In the genomic region with DNA sequence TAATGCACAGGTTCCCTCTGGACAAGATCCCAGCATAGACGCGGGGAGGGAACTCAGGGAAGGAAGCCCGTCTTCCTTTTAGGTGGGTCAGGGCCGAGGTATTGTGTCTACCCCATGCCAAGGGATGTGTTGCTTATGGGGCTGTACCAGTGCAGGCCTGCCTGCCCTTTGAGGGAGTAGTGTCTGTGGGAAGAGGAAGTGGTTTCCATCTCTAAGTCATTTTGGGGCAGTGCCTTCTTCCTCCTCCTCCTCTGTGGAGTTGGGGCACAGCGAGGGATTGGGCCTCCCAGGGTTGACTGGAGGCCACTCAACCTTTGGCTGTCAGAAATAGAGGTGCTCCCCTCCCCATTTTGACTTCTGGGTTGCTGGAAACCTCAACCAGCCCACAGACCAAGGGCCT, we compare ENCODE assay signal across 14 cellular contexts. TPM values are rescaled to one million over a fixed set of nuclear protein-coding genes. Genes with fewer than 3 reads are reported as not detected.
DNase-seq lines count a peak whose midpoint lies in the region; ATAC-seq and TF ChIP-seq lines count a peak whose summit lies in the region.
"Had no signal": no experiment of that assay in that cellular context is flagged by ENCODE, and none has a peak within 500 bp of the region (broad histone marks: within the 10 kb centered on the region; RNA-seq: fewer than 3 reads in every experiment).

No MANE protein-coding gene starts in this region.

- no peak for ATAC-seq in naive thymus-derived CD4-positive, alpha-beta T cell
- no peak for ATAC-seq in GM18519 (IDR thresholded peaks at IDR 0.05; ENCODE audit: low FRiP score, unreplicated experiment)
- ATAC-seq in HG03378 (IDR thresholded peaks at IDR 0.05; ENCODE audit: unreplicated experiment) = no peak
- no peak for ATAC-seq in GM18909 (IDR thresholded peaks at IDR 0.05; ENCODE audit: poor library complexity, unreplicated experiment)
- ATAC-seq: Panc1, sciatic nerve had no signal

- peaks cover 13% of the 10 kb centered on the region; the same call in 1 of the 2 replicates for H4K20me1 ChIP-seq in BLaER1

- peak in 1 of 2 experiments; percentile 84 for DNase-seq in HL-60 (ENCODE audit: low read depth in 1 of 2, low spot score in 1 of 2)
- DNase-seq in activated CD4-positive, alpha-beta memory T cell treated with anti-CD3 and anti-CD28 coated beads, Interleukin-2, amount 10 ng/mL, durations not matched to agents 7 days and 5 days = peak; percentile 27
- no peak for DNase-seq in naive thymus-derived CD4-positive, alpha-beta T cell
- no peak for DNase-seq in islet precursor cell
- DNase-seq: activated CD4-positive, CD25-positive, alpha-beta regulatory T cell; adrenal gland; NCI-H2171 had no signal

- peak overlapping the region; percentile 76 for H3K27ac Mint-ChIP-seq in activated CD4-positive, alpha-beta memory T cell treated with anti-CD3 and anti-CD28 coated beads, Interleukin-2, amount 10 ng/mL, durations not matched to agents 7 days and 5 days
- peak overlapping the region; percentile 60 to 94 (median 83) for H3K27ac Mint-ChIP-seq in naive thymus-derived CD4-positive, alpha-beta T cell

- intact Hi-C loops in naive thymus-derived CD4-positive, alpha-beta T cell (cut with micrococcal nuclease) = no loop called here

- H3K27me3 Mint-ChIP-seq in activated CD4-positive, alpha-beta memory T cell treated with anti-CD3 and anti-CD28 coated beads, Interleukin-2, amount 10 ng/mL, durations not matched to agents 7 days and 5 days = no peaks in the 10 kb centered on the region
- H3K27me3 Mint-ChIP-seq in naive thymus-derived CD4-positive, alpha-beta T cell = no peaks in the 10 kb centered on the region

- no peak for TF ChIP-seq CTCF in HL-60 (IDR thresholded peaks at IDR 0.05; ENCODE audit: insufficient read depth, low read length)

- peaks cover 77% of the 10 kb centered on the region for H3K4me1 ChIP-seq in BLaER1
- H3K4me1 ChIP-seq in naive thymus-derived CD4-positive, alpha-beta T cell (ENCODE audit: control insufficient read depth in 2 of 2, insufficient read depth in 2 of 2, low read length in 2 of 2) = peaks cover 36 to 38% of the 10 kb centered on the region in 2 donors
- H3K4me1 ChIP-seq: HAP-1 had no signal

- peak overlapping the region; percentile 97 for H3K4me2 ChIP-seq in BLaER1

- H3K27ac ChIP-seq in BLaER1 (peak overlapping the region; percentile 87), HL-60 (replicated peaks) (peak overlapping the region; percentile 69)
- peak overlapping the region; percentile 46 for H3K27ac ChIP-seq in naive thymus-derived CD4-positive, alpha-beta T cell (ENCODE audit: low read depth, low read length)

- peak overlapping the region; percentile 67; the same call in 1 of the 2 replicates for H3K9ac ChIP-seq in BLaER1

- H3K4me1 Mint-ChIP-seq in activated CD4-positive, alpha-beta memory T cell treated with anti-CD3 and anti-CD28 coated beads, Interleukin-2, amount 10 ng/mL, durations not matched to agents 7 days and 5 days = peaks cover 81% of the 10 kb centered on the region
- peaks cover 45 to 74% (median 65%) of the 10 kb centered on the region in 7 donors for H3K4me1 Mint-ChIP-seq in naive thymus-derived CD4-positive, alpha-beta T cell

- CTCF ChIA-PET in activated CD4-positive, alpha-beta memory T cell treated with anti-CD3 and anti-CD28 coated beads, Interleukin-2, amount 10 ng/mL, durations not matched to agents 7 days and 5 days (lab: Charles Lee) = no interaction called here
- CTCF ChIA-PET in naive thymus-derived CD4-positive, alpha-beta T cell (lab: Charles Lee) = interaction anchor here (1.0 kb wide), 1 partner anchor 21 kb away, joined by 3 read pairs; no protein-coding TSS in a partner anchor

- H3K4me3 ChIP-seq in BLaER1 (peak overlapping the region; percentile 49; the same call in 1 of the 2 replicates), HL-60 (replicated peaks; ENCODE audit: insufficient read depth, low read length) (no peak overlapping the region)
- H3K4me3 ChIP-seq in naive thymus-derived CD4-positive, alpha-beta T cell (ENCODE audit: low read length) = no peak overlapping the region
- H3K4me3 ChIP-seq: adrenal gland, HAP-1 had no signal

- H3K27me3 ChIP-seq in BLaER1 (no peaks in the 10 kb centered on the region), HL-60 (ENCODE audit: insufficient read depth, poor library complexity, severe bottlenecking) (no peaks in the 10 kb centered on the region)
- no peaks in the 10 kb centered on the region for H3K27me3 ChIP-seq in naive thymus-derived CD4-positive, alpha-beta T cell (ENCODE audit: control insufficient read depth in 2 of 2, insufficient read depth in 2 of 2, low read length in 2 of 2)
- H3K27me3 ChIP-seq: adrenal gland had no signal

- POLR2A ChIA-PET in activated CD4-positive, alpha-beta memory T cell treated with anti-CD3 and anti-CD28 coated beads, Interleukin-2, amount 10 ng/mL, durations not matched to agents 7 days and 5 days (lab: Charles Lee) = interaction anchor here (1.6 to 4.3 kb wide), 2 partner anchors 11 to 19 kb away, joined by 5 to 36 read pairs; no protein-coding TSS in a partner anchor
- POLR2A ChIA-PET in naive thymus-derived CD4-positive, alpha-beta T cell (lab: Charles Lee) = interaction anchor here (34.9 kb wide), 1 partner anchor 23 kb away, joined by 742 read pairs; a partner anchor contains a TSS

- no peaks in the 10 kb centered on the region for H3K9me3 Mint-ChIP-seq in activated CD4-positive, alpha-beta memory T cell treated with anti-CD3 and anti-CD28 coated beads, Interleukin-2, amount 10 ng/mL, durations not matched to agents 7 days and 5 days
- H3K9me3 Mint-ChIP-seq in naive thymus-derived CD4-positive, alpha-beta T cell = no peaks in the 10 kb centered on the region

- no peaks in the 10 kb centered on the region for H3K9me3 ChIP-seq in BLaER1
- no peaks in the 10 kb centered on the region for H3K9me3 ChIP-seq in naive thymus-derived CD4-positive, alpha-beta T cell (ENCODE audit: control insufficient read depth in 2 of 3, low read length in 3 of 3)
- H3K9me3 ChIP-seq: adrenal gland, HAP-1 had no signal

- no peak overlapping the region for H3K4me3 Mint-ChIP-seq in activated CD4-positive, alpha-beta memory T cell treated with anti-CD3 and anti-CD28 coated beads, Interleukin-2, amount 10 ng/mL, durations not matched to agents 7 days and 5 days
- H3K4me3 Mint-ChIP-seq in naive thymus-derived CD4-positive, alpha-beta T cell = peak overlapping the region in 5 of 10 donors; percentile 11 to 50 (median 42)

- peaks cover 10% of the 10 kb centered on the region; the same call in 1 of the 2 replicates for H3K36me3 ChIP-seq in BLaER1
- peaks cover 0 to 6% (median 6%) of the 10 kb centered on the region in 3 experiments for H3K36me3 ChIP-seq in naive thymus-derived CD4-positive, alpha-beta T cell (ENCODE audit: control insufficient read depth in 2 of 3, insufficient read depth in 3 of 3, low read length in 3 of 3)
- H3K36me3 ChIP-seq: adrenal gland, HAP-1 had no signal

- H3K36me3 Mint-ChIP-seq in activated CD4-positive, alpha-beta memory T cell treated with anti-CD3 and anti-CD28 coated beads, Interleukin-2, amount 10 ng/mL, durations not matched to agents 7 days and 5 days (ENCODE audit: low read depth) = peaks cover 64% of the 10 kb centered on the region
- H3K36me3 Mint-ChIP-seq in naive thymus-derived CD4-positive, alpha-beta T cell = peaks cover 0 to 48% (median 5%) of the 10 kb centered on the region in 5 donors

RNA-seq across cellular contexts. Expression of a gene that starts 26.5 kb away (rescaled TPM):
- total RNA-seq in activated CD4-positive, alpha-beta memory T cell treated with anti-CD3 and anti-CD28 coated beads, Interleukin-2, amount 10 ng/mL, durations not matched to agents 7 days and 5 days = not detected
- under 1 TPM in 1 of 5 experiments, not detected in 4; 0.27 TPM for total RNA-seq in naive thymus-derived CD4-positive, alpha-beta T cell
- polyA plus RNA-seq in naive thymus-derived CD4-positive, alpha-beta T cell = not detected
- total RNA-seq: sciatic nerve had no signal
- polyA plus RNA-seq: adrenal gland had no signal

RNA-seq across cellular contexts. Expression of a gene that starts 29.1 kb away (rescaled TPM):
- 10 to 100 TPM; 65.2 to 65.5 TPM for total RNA-seq in activated CD4-positive, alpha-beta memory T cell treated with anti-CD3 and anti-CD28 coated beads, Interleukin-2, amount 10 ng/mL, durations not matched to agents 7 days and 5 days
- total RNA-seq in naive thymus-derived CD4-positive, alpha-beta T cell = 100 to 1,000 TPM in 1 of 5 experiments, 10 to 100 TPM in 4; 40.0 to 115 (median 43.8) TPM
- polyA plus RNA-seq in naive thymus-derived CD4-positive, alpha-beta T cell = 10 to 100 TPM in 1 of 2 donors, 1 to 10 TPM in 1; 6.7 to 16.5 TPM

RNA-seq across cellular contexts. Expression of a gene that starts 50.4 kb away (rescaled TPM):
- total RNA-seq in activated CD4-positive, alpha-beta memory T cell treated with anti-CD3 and anti-CD28 coated beads, Interleukin-2, amount 10 ng/mL, durations not matched to agents 7 days and 5 days = 10 to 100 TPM; 67.5 to 69.9 TPM
- total RNA-seq in naive thymus-derived CD4-positive, alpha-beta T cell = 10 to 100 TPM in 1 of 5 experiments, 1 to 10 TPM in 1, under 1 TPM in 3; 0.51 to 73.6 (median 0.85) TPM
- under 1 TPM; 0.09 to 0.24 TPM for polyA plus RNA-seq in naive thymus-derived CD4-positive, alpha-beta T cell
